Comparison of ENCODE assay signal across 16 cellular contexts in the genomic region with DNA sequence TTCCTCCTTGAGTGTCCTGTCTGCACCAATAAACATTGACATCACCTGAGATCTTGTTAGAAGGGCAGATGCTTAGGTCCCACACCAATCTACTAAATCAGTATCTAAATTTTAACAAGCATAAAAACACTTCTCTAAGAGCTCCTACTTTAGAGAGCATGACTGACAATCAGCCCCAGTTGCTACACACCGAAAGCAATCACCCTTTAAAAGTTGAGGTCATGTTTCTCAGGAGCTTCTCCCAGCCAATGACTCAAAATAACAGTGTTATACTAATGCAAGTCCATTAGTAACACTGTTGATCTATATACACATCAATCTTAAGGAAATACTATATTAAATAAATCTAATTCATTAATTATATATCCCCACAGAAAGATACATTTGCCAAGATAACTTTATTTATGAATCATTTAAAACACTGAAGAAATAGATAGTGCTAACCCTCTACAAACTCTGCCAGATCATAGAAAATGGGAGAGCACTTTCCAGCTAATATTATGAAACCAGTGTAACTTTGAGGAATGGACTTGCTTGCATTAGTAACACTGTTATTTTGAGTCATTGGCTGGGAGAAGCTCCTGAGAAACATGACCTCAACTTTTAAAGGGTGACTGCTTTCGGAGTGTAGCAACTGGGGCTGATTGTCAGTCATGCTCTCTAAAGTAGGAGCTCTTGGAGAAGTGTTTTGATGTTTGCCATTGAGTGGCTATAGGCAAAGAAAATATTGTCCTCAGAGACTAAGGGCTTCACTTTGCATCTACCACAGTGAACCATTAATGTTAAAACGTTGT.
A peak's percentile ranks its signal among the peaks of the same experiment; 100 is the strongest.
DNase-seq lines count a peak whose midpoint lies in the region; ATAC-seq and TF ChIP-seq lines count a peak whose summit lies in the region.
"Had no signal": no experiment of that assay in that cellular context is flagged by ENCODE, and none has a peak within 500 bp of the region (broad histone marks: within the 10 kb centered on the region; RNA-seq: fewer than 3 reads in every experiment).

No MANE protein-coding gene starts in this region.

- no peaks in the 10 kb centered on the region for H3K9me3 ChIP-seq in GM23248 (ENCODE audit: low read depth)
- H3K9me3 ChIP-seq in gastrocnemius medialis: peaks cover 0 to 5% (median under 1%) of the 10 kb centered on the region in 3 donors
- H3K9me3 ChIP-seq: HAP-1 had no signal

- no peaks in the 10 kb centered on the region for H3K27me3 Mint-ChIP-seq in effector memory CD8-positive, alpha-beta T cell
- H3K27me3 Mint-ChIP-seq: B cell; CD4-positive, alpha-beta T cell had no signal

- no peaks in the 10 kb centered on the region for H3K4me1 Mint-ChIP-seq in effector memory CD8-positive, alpha-beta T cell (ENCODE audit: low read depth in 2 of 2)
- H3K4me1 Mint-ChIP-seq: B cell had no signal

- no peaks in the 10 kb centered on the region for H3K79me2 ChIP-seq in GM23248 (ENCODE audit: insufficient read depth)

- no peaks in the 10 kb centered on the region for H3K9me3 Mint-ChIP-seq in effector memory CD8-positive, alpha-beta T cell
- H3K9me3 Mint-ChIP-seq: CD4-positive, alpha-beta T cell; HFFc6 had no signal

- TF ChIP-seq POLR2A in gastrocnemius medialis (IDR thresholded peaks at IDR 0.05): no peak

- H3K36me3 Mint-ChIP-seq in effector memory CD8-positive, alpha-beta T cell (ENCODE audit: insufficient read depth): no peaks in the 10 kb centered on the region

- TF ChIP-seq CTCF in epithelial cell of esophagus (IDR thresholded peaks at IDR 0.05; ENCODE audit: insufficient read depth, low read depth, low read length, missing control alignments) (no peak), gastrocnemius medialis (IDR thresholded peaks at IDR 0.05 in 4 of 5, conservative IDR thresholded peaks at IDR 0.05 in 1 of 5) (no peak)

- H3K4me3 ChIP-seq in GM23248 (no peak overlapping the region), epithelial cell of esophagus (ENCODE audit: low read length) (no peak overlapping the region), gastrocnemius medialis (no peak overlapping the region)
- H3K4me3 ChIP-seq: HAP-1 had no signal

- H2AFZ ChIP-seq in GM23248: no peak overlapping the region

- no peaks in the 10 kb centered on the region for H3K9me2 ChIP-seq in GM23248 (ENCODE audit: insufficient read depth)

- no peak overlapping the region for H3K27ac ChIP-seq in GM23248
- peak overlapping the region in 1 of 4 donors; percentile 13 for H3K27ac ChIP-seq in gastrocnemius medialis
- H3K27ac ChIP-seq: HL-60 had no signal

- CTCF ChIA-PET in HEK293T (lab: Yijun Ruan, JAX): no interaction called here

- no peak overlapping the region for H3K9ac ChIP-seq in GM23248

- H4K20me1 ChIP-seq in GM23248 (ENCODE audit: insufficient read depth): no peaks in the 10 kb centered on the region

- ATAC-seq in gastrocnemius medialis: peak; percentile 65 to 86
- no peak for ATAC-seq in effector memory CD8-positive, alpha-beta T cell (replicated peaks)

- no peaks in the 10 kb centered on the region for H3K36me3 ChIP-seq in GM23248 (ENCODE audit: low read depth)
- no peaks in the 10 kb centered on the region for H3K36me3 ChIP-seq in gastrocnemius medialis
- H3K36me3 ChIP-seq: HAP-1 had no signal

- no peak overlapping the region for H3K4me2 ChIP-seq in GM23248 (ENCODE audit: unreplicated experiment)

- POLR2A ChIA-PET in HEK293T (lab: Yijun Ruan, JAX): no interaction called here

- no peak overlapping the region for H3K27ac Mint-ChIP-seq in effector memory CD8-positive, alpha-beta T cell
- H3K27ac Mint-ChIP-seq: B cell; CD4-positive, alpha-beta T cell; HFFc6 had no signal

- WGBS in GM23248 (ENCODE audit: low coverage in 1 of 2, low lambda C conversion rate in 2 of 2, missing lambda C conversion rate in 2 of 2), 2 experiments: 17 to 20% methylated on average over 3 of the region's 3 CpGs

- in situ Hi-C loops in GM23248 (cut with MboI) (no loop called here), gastrocnemius medialis (cut with MboI; ENCODE audit: low sequenced_read_pairs in 4 of 4) (no loop called here)

- DNase-seq in GM23248 (peak; percentile 0), epithelial cell of esophagus (ENCODE audit: low read depth) (peak; percentile 6), kidney tubule cell (ENCODE audit: low spot score) (peak; percentile 22), gastrocnemius medialis (no peak), COLO668 (lab: John Stamatoyannopoulos, UW; ENCODE audit: unreplicated experiment) (no peak), HEK293T (ENCODE audit: extremely low spot score) (no peak)
- no peak for DNase-seq in effector memory CD8-positive, alpha-beta T cell
- DNase-seq: C1 segment of cervical spinal cord; CD4-positive, alpha-beta T cell; DMS153; DND-41; GDM1; HFFc6 had no signal

- intact Hi-C loops in gastrocnemius medialis (cut with DNase I; ENCODE audit: low total_unique reads): no loop called here

- H3K27me3 ChIP-seq in GM23248 (replicated peaks; ENCODE audit: insufficient read depth) (no peaks in the 10 kb centered on the region), gastrocnemius medialis (no peaks in the 10 kb centered on the region)

- H3K4me3 Mint-ChIP-seq in effector memory CD8-positive, alpha-beta T cell: no peak overlapping the region
- H3K4me3 Mint-ChIP-seq: B cell; CD4-positive, alpha-beta T cell; HFFc6 had no signal

- H3K4me1 ChIP-seq in GM23248 (ENCODE audit: insufficient read depth) (no peaks in the 10 kb centered on the region), gastrocnemius medialis (no peaks in the 10 kb centered on the region)
- H3K4me1 ChIP-seq: HAP-1 had no signal

- H3F3A ChIP-seq in GM23248 (ENCODE audit: insufficient read depth): no peaks in the 10 kb centered on the region

TF ChIP-seq in HEK293T, 16 proteins besides CTCF, POLR2A, EP300 and RAD21:
- TF ChIP-seq NFRKB (IDR thresholded peaks at IDR 0.05): no peak

Comparison
In these comparisons a context has a peak if more than half of its experiments do, and no peak if none do; other contexts are left out.
1. DNase-seq: peak in GM23248 (single experiment), epithelial cell of esophagus (single experiment) and kidney tubule cell (single experiment); none in gastrocnemius medialis (0 of 2), effector memory CD8-positive, alpha-beta T cell (0 of 3), COLO668 (single experiment) and HEK293T (single experiment).